1 cellular context compared by ENCODE assay signal in the genomic region with DNA sequence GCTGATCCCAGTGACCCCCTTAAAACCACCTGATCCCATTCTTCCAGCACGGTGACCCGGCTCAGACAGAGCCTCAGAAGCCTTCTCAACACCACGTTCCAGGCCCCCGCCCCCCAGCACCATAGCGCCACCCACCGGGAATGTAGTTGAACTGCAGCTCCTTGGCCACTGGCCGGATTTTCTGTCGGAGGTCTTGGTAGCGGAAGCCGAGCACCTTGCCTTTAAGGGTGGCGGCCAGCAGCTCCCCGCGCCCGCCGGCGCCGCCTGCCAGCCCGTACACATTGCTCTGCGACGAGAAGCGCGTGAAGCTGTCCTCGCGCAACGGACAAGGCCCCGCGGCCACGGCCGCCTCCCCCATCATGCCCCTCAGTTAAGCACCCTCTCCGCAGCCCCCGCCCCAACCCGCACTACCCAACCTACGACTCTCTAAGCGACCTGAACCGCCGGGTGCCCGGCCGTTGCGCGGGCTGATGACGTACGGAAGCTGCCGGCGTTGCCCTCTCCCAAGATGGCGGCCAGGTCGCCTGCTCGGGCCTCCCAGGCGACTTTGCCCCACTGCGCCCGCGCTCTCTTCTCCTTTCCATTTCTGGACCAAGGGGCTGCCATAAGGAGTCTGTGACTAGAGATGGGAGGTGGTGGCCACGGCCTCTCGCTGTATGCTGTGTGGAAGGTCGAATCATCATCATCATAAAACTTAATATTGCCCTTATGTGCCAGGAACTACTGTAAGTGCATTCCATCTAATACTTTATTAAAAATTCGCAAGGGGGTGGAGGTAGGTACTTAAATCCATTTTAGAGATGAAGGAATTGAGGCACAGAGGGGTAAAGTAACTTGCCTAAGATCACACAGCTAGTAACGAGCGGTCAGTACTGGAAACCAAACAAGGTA.
TF ChIP-seq lines count a peak whose summit lies in the region.

TSS of gene KPTN (minus strand) at position 420 of the 891 bp plus-strand sequence. CDS start at position 361, 59 bp downstream.

TF ChIP-seq in K562, 482 proteins besides CTCF, POLR2A, EP300 and RAD21 (continued from another document and continues in another):
- TF ChIP-seq, protein P1, sequence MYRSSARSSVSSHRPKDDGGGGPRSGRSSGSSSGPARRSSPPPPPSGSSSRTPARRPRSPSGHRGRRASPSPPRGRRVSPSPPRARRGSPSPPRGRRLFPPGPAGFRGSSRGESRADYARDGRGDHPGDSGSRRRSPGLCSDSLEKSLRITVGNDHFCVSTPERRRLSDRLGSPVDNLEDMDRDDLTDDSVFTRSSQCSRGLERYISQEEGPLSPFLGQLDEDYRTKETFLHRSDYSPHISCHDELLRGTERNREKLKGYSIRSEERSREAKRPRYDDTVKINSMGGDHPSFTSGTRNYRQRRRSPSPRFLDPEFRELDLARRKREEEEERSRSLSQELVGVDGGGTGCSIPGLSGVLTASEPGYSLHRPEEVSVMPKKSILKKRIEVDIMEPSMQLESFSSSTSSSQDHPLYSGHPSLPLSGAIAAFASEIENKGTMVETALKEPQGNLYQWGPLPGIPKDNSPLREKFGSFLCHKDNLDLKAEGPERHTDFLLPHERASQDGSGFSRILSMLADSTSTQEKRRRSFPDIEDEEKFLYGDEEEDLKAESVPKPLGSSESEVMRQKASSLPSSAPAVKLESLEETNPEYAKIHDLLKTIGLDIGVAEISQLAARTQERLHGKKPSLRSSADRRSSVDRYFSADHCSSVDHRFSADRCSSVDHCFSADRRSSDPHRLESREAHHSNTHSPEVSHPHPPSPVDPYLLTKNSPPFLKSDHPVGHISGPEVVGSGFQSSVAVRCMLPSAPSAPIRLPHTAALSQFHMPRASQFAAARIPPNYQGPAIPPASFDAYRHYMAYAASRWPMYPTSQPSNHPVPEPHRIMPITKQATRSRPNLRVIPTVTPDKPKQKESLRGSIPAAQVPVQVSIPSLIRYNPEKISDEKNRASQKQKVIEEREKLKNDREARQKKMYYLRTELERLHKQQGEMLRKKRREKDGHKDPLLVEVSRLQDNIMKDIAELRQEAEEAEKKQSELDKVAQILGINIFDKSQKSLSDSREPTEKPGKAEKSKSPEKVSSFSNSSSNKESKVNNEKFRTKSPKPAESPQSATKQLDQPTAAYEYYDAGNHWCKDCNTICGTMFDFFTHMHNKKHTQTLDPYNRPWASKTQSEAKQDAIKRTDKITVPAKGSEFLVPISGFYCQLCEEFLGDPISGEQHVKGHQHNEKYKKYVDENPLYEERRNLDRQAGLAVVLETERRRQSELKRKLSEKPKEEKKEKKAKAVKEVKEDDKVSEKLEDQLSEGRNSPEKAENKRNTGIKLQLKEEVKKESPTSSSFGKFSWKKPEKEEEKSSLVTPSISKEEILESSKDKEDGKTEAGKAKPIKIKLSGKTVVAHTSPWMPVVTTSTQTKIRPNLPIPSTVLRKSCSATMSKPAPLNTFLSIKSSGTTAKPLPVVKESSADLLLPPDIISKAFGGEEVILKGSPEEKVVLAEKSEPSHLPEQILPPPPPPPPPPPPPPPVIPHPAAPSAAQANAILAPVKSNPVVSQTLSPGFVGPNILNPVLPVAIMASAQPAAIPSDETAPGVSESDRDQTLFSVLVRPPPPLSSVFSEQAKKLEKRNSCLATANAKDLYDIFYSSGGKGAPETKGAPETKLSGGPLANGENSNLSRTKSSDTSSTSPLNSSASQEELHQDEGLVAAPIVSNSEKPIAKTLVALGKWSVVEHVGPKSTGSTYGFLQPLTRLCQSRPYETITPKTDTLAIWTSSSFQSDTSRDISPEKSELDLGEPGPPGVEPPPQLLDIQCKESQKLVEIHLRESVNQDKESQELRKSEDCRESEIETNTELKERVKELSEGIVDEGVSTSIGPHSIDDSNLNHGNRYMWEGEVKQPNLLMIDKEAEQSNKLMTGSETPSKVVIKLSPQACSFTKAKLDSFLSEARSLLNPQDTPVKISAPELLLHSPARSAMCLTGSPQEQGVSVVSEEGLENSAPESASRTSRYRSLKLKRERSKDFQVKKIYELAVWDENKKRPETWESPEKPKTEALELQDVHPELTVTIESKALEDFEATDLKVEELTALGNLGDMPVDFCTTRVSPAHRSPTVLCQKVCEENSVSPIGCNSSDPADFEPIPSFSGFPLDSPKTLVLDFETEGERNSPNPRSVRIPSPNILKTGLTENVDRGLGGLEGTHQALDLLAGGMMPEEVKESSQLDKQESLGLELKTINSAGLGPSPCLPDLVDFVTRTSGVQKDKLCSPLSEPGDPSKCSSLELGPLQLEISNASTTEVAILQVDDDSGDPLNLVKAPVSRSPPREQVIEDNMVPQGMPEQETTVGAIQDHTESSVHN (IDR thresholded peaks at IDR 0.05; ENCODE audit: borderline replicate concordance in 1 of 2, low read depth in 1 of 2), result no peak
- TF ChIP-seq FOXJ3 (CRISPR knock-in tag; IDR thresholded peaks at IDR 0.05) (no peak), ETV6 (IDR thresholded peaks at IDR 0.05; ENCODE audit: borderline replicate concordance in 1 of 2, low read depth in 2 of 2, low read length in 1 of 2) (peak in 1 of 2 experiments; percentile 51; a peak in 1 of 4 replicates), ETV6 (CRISPR knock-in tag; IDR thresholded peaks at IDR 0.05; ENCODE audit: borderline replicate concordance) (no peak), ZFX (CRISPR knock-in tag; IDR thresholded peaks at IDR 0.05) (peak; percentile 92), ZNF586 (CRISPR knock-in tag; conservative IDR thresholded peaks at IDR 0.05) (no peak), HNRNPK (IDR thresholded peaks at IDR 0.05; ENCODE audit: low read depth, low read length, poor library complexity, severe bottlenecking) (no peak), COPS2 (conservative IDR thresholded peaks at IDR 0.05) (no peak), ZNF133 (CRISPR knock-in tag; IDR thresholded peaks at IDR 0.05) (no peak), GTF2B (IDR thresholded peaks at IDR 0.05; ENCODE audit: extremely low read depth, insufficient read length) (no peak), SNAPC5 (CRISPR knock-in tag; IDR thresholded peaks at IDR 0.05) (no peak), FUS (optimal IDR thresholded peaks at IDR 0.05; ENCODE audit: low read depth, low read length) (no peak), KDM4B (IDR thresholded peaks at IDR 0.05; ENCODE audit: borderline replicate concordance in 2 of 2, low read depth in 1 of 2) (no peak; a peak in 1 of 4 replicates), RCOR1 (IDR thresholded peaks at IDR 0.05; ENCODE audit: borderline replicate concordance in 1 of 2, low read depth in 2 of 2, low read length in 2 of 2) (peak in 1 of 2 experiments; percentile 71; a peak in 2 of 4 replicates), PHF20 (IDR thresholded peaks at IDR 0.05; ENCODE audit: partially characterized antibody) (peak; percentile 86), FOXK1 (CRISPR knock-in tag; IDR thresholded peaks at IDR 0.05; ENCODE audit: borderline replicate concordance) (peak; percentile 52; the same call in 1 of the 2 replicates), GATAD2A (IDR thresholded peaks at IDR 0.05) (no peak), ELF2 (CRISPR knock-in tag; IDR thresholded peaks at IDR 0.05) (peak; percentile 73; the same call in 1 of the 2 replicates), ID3 (CRISPR knock-in tag; IDR thresholded peaks at IDR 0.05) (no peak), ID3 (tag; IDR thresholded peaks at IDR 0.05) (no peak; the same call in 1 of the 2 replicates), CBFA2T3 (IDR thresholded peaks at IDR 0.05) (0 out of 2 replicates have a peak, but pooled peaks have one; percentile 3), SMARCA4 (IDR thresholded peaks at IDR 0.05) (peak; percentile 33; the same call in 1 of the 2 replicates), FIP1L1 (IDR thresholded peaks at IDR 0.05; ENCODE audit: low read depth, low read length, poor library complexity, severe bottlenecking) (peak; percentile 71), CBX3 (IDR thresholded peaks at IDR 0.05; ENCODE audit: borderline replicate concordance in 1 of 2, low read length in 2 of 2) (peak in 1 of 2 experiments; percentile 10; a peak in 2 of 3 replicates), CREB1 (IDR thresholded peaks at IDR 0.05) (peak; percentile 99), CREB1 (CRISPR knock-in tag; IDR thresholded peaks at IDR 0.05) (peak; percentile 100), HES1 (IDR thresholded peaks at IDR 0.05; ENCODE audit: low read depth) (no peak), ARID3B (CRISPR knock-in tag; IDR thresholded peaks at IDR 0.05; ENCODE audit: borderline replicate concordance) (peak; percentile 63; the same call in 1 of the 2 replicates), E2F4 (CRISPR knock-in tag; IDR thresholded peaks at IDR 0.05; ENCODE audit: low read depth) (0 out of 2 replicates have a peak, but pooled peaks have one; percentile 6), RNF219 (CRISPR knock-in tag; IDR thresholded peaks at IDR 0.05) (no peak), GTF2E2 (tag; IDR thresholded peaks at IDR 0.05) (peak; percentile 77; the same call in 1 of the 2 replicates), ZKSCAN3 (CRISPR knock-in tag; IDR thresholded peaks at IDR 0.05) (no peak), GATAD2B (IDR thresholded peaks at IDR 0.05; ENCODE audit: borderline replicate concordance) (no peak), ERF (CRISPR knock-in tag; IDR thresholded peaks at IDR 0.05) (peak; percentile 77), KDM1A (IDR thresholded peaks at IDR 0.05) (peak in 1 of 2 experiments; percentile 66; a peak in 2 of 4 replicates), TRIM24 (IDR thresholded peaks at IDR 0.05) (no peak), HEY1 (CRISPR knock-in tag; IDR thresholded peaks at IDR 0.05; ENCODE audit: borderline replicate concordance) (no peak), ZKSCAN1 (IDR thresholded peaks at IDR 0.05; ENCODE audit: low read depth, low read length) (0 out of 2 replicates have a peak, but pooled peaks have one; percentile 49)
- TF ChIP-seq, protein P2, sequence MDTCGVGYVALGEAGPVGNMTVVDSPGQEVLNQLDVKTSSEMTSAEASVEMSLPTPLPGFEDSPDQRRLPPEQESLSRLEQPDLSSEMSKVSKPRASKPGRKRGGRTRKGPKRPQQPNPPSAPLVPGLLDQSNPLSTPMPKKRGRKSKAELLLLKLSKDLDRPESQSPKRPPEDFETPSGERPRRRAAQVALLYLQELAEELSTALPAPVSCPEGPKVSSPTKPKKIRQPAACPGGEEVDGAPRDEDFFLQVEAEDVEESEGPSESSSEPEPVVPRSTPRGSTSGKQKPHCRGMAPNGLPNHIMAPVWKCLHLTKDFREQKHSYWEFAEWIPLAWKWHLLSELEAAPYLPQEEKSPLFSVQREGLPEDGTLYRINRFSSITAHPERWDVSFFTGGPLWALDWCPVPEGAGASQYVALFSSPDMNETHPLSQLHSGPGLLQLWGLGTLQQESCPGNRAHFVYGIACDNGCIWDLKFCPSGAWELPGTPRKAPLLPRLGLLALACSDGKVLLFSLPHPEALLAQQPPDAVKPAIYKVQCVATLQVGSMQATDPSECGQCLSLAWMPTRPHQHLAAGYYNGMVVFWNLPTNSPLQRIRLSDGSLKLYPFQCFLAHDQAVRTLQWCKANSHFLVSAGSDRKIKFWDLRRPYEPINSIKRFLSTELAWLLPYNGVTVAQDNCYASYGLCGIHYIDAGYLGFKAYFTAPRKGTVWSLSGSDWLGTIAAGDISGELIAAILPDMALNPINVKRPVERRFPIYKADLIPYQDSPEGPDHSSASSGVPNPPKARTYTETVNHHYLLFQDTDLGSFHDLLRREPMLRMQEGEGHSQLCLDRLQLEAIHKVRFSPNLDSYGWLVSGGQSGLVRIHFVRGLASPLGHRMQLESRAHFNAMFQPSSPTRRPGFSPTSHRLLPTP (IDR thresholded peaks at IDR 0.05; ENCODE audit: borderline replicate concordance, extremely low read depth, insufficient read length), result no peak
